In the genomic region with DNA sequence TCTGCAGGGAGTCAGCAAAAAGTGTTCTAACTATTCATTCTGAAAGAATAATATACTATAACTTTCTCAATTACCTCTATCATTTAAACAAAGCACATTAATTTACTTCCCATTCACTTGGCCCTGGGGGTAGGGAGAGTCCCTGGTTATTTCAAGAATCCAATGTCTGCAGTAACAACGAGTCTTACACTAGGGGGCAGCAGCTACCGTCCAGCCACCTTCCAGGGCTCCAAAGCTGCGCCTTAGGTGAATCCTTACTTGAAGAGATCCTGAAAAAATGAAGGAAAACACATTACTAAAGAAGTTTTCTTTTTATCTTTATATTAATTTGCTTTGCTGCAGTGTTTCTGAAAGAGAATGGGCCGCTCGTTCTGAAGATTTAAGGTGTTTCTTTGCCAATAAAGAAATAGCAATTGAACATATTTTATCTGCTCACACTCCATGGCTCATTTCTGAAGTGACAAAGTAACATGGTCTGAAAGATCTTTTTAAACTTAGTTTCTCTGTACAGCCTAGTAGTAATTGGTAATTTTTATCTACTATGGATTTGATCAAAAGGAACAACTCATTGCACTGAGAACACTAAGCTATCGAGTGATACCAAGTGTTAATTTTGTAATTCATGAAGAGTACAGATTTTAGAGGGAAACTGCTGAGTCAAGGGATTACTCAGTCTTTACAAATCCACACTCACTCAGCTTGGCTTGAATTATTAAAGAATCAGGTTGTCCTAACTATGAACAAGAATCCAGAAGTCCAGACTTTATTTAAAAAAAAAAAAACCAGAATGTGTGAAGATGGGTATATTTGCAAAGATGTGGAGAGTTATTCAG, we compare ENCODE assay signal across 1 cellular context.
TF ChIP-seq lines count a peak whose summit lies in the region.

No MANE protein-coding gene starts in this region.

TF ChIP-seq in K562, 482 proteins besides CTCF, POLR2A, EP300 and RAD21 (continued from another document):
- TF ChIP-seq ZFP36 (IDR thresholded peaks at IDR 0.05; ENCODE audit: low read depth, low read length, partially characterized antibody) (peak; percentile 16), STAG1 (CRISPR knock-in tag; IDR thresholded peaks at IDR 0.05; ENCODE audit: borderline replicate concordance) (peak; percentile 66; the same call in 1 of the 2 replicates)
